ENCODE assay signal across 27 cellular contexts in the genomic region with DNA sequence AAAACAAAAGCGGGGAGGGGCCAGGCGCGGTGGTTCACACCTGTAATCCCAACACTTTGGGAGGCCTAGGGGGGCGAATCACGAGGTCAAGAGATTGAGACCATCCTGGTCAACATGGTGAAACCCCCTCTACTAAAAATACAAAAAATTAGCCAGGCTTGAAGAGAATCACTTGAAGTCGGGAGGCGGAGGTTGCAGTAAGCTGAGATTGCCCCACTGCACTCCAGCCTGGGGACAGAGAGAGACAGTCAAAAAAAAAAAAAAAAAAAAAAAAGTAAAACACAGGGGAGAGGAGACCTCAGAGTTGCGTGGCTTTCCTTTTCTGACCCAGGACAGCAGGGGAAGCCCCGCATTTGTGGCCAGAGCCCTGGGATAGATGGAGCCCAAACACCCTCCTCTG. TPM values are rescaled to one million over a fixed set of nuclear protein-coding genes. Genes with fewer than 3 reads are reported as not detected.
"Had no signal": no experiment of that assay in that cellular context is flagged by ENCODE, and none has a peak within 500 bp of the region (broad histone marks: within the 10 kb centered on the region; RNA-seq: fewer than 3 reads in every experiment).

No MANE protein-coding gene starts in this region.

- H3K4me3 ChIP-seq: ascending aorta, coronary artery, dorsolateral prefrontal cortex, esophagus muscularis mucosa, gastrocnemius medialis, heart right ventricle had no signal

- H3K27ac ChIP-seq: ascending aorta, brain microvascular endothelial cell, coronary artery, dorsolateral prefrontal cortex, esophagus muscularis mucosa, foreskin keratinocyte, gastrocnemius medialis, heart right ventricle had no signal

- DNase-seq: activated CD4-positive, alpha-beta memory T cell treated with anti-CD3 and anti-CD28 coated beads, Interleukin-2, amount 10 ng/mL, durations not matched to agents 7 days and 5 days; activated CD4-positive, alpha-beta T cell treated with anti-CD3 and anti-CD28 coated beads for 1 hour; activated CD4-positive, alpha-beta T cell treated with anti-CD3 and anti-CD28 coated beads for 4 hours; activated CD4-positive, alpha-beta T cell treated with anti-CD3 and anti-CD28 coated beads, Interleukin-2, amount 10 ng/mL, durations not matched to agents 7 days and 5 days; activated CD4-positive, alpha-beta T cell treated with anti-CD3 and anti-CD28 coated beads, Interleukin-2, amount 50 U/mL, for 4 hours; activated CD8-positive, alpha-beta memory T cell treated with anti-CD3 and anti-CD28 coated beads, Interleukin-2, amount 50 U/mL, for 48 hours; activated gamma-delta T cell; activated naive CD4-positive, alpha-beta T cell; activated naive CD4-positive, alpha-beta T cell treated with anti-CD3 and anti-CD28 coated beads, Interleukin-2, amount 10 ng/mL, durations not matched to agents 7 days and 5 days; activated naive CD8-positive, alpha-beta T cell treated with anti-CD3 and anti-CD28 coated beads, Interleukin-2, amount 10 ng/mL, durations not matched to agents 7 days and 5 days; activated T-cell treated with anti-CD3 and anti-CD28 coated beads for 4 hours; activated T-cell treated with anti-CD3 and anti-CD28 coated beads, Interleukin-2, amount 50 U/mL, for 24 hours; activated T-cell treated with anti-CD3 and anti-CD28 coated beads, Interleukin-2, amount 50 U/mL, for 72 hours; brain microvascular endothelial cell; dorsolateral prefrontal cortex; effector memory CD4-positive, alpha-beta T cell; erythroblast; foreskin keratinocyte; gastrocnemius medialis; hippocampal formation; T-helper 2 cell had no signal

- ATAC-seq: activated naive CD4-positive, alpha-beta T cell treated with anti-CD3 and anti-CD28 coated beads, Interleukin-2, amount 50 U/mL, for 72 hours; activated T-cell treated with anti-CD3 and anti-CD28 coated beads, Interleukin-2, amount 50 U/mL, for 72 hours; foreskin keratinocyte; gastrocnemius medialis; heart right ventricle; WTC11 had no signal

- H3K36me3 ChIP-seq: ascending aorta, brain microvascular endothelial cell, esophagus muscularis mucosa, gastrocnemius medialis, heart right ventricle had no signal

- H3K27me3 ChIP-seq: ascending aorta, dorsolateral prefrontal cortex, gastrocnemius medialis had no signal

- H3K4me1 ChIP-seq: foreskin keratinocyte had no signal

- H3K9me3 ChIP-seq: ascending aorta, esophagus muscularis mucosa, gastrocnemius medialis, heart right ventricle had no signal

RNA-seq across cellular contexts. Expression of gene FSCN2, which starts 35.5 kb away (rescaled TPM):
- total RNA-seq: ascending aorta, foreskin keratinocyte had no signal
- polyA plus RNA-seq: foreskin keratinocyte had no signal
